1 cellular context compared by ENCODE assay signal in the genomic region with DNA sequence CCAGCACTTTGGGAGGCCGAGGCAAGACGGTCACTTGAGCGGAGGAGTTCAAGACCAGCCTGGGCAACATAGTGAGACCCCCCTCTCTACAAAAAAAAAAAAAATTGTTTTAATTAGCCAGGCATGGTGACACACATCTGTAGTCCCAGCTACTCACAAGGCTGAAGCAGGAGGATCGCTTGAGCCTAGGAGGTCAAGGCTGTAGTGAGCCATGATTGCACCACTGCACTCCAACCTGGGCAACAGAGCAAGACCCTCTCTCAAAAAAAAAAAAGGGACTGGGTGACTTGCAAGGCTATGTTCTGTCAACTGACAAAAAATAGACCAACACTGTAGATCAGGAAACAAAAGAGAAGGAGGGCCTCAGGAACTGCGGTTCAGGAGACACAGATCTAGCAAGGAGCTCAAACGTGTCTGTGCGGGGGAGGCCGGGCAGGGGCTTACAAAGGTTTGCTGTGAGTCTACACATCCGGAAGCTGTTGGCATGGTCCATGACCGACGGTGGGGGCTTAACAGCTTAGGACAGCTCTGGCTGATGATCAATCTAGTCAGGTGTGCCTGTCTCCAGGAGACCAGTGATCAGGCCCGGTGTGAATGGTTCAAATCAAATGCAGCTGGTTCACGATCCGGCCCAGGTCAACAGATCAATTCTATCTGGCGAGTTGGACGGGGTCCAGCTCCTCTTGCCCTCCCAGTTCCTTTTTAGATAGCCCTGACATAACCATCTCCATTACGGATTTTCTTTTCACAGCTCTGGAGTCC.
A peak's percentile ranks its signal among the peaks of the same experiment; 100 is the strongest.
TF ChIP-seq lines count a peak whose summit lies in the region.

No MANE protein-coding gene starts in this region.

TF ChIP-seq in GM12878, 131 proteins besides CTCF, POLR2A, EP300 and RAD21 (continued from another document):
- peak in 1 of 2 experiments; percentile 91; a peak in 2 of 3 replicates for TF ChIP-seq EGR1 (IDR thresholded peaks at IDR 0.05; ENCODE audit: borderline replicate concordance in 1 of 2, low read depth in 2 of 2, low read length in 2 of 2)
- 0 out of 2 replicates have a peak, but pooled peaks have one; percentile 33 for TF ChIP-seq MTA3 (IDR thresholded peaks at IDR 0.05; ENCODE audit: borderline replicate concordance, low read length)
- no peak for TF ChIP-seq ASH2L (IDR thresholded peaks at IDR 0.05; ENCODE audit: borderline replicate concordance, low read depth)
- 0 out of 2 replicates have a peak, but pooled peaks have one; percentile 12 for TF ChIP-seq YY1 (IDR thresholded peaks at IDR 0.05; ENCODE audit: low read depth, low read length)
- peak; percentile 68 for TF ChIP-seq RUNX3 (IDR thresholded peaks at IDR 0.05; ENCODE audit: low read length)
- TF ChIP-seq PAX5 (IDR thresholded peaks at IDR 0.05; ENCODE audit: borderline replicate concordance, low read depth, low read length) = peak; percentile 76; the same call in 1 of the 2 replicates
- TF ChIP-seq, protein P1, sequence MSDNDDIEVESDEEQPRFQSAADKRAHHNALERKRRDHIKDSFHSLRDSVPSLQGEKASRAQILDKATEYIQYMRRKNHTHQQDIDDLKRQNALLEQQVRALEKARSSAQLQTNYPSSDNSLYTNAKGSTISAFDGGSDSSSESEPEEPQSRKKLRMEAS (IDR thresholded peaks at IDR 0.05; ENCODE audit: low read depth, low read length) = no peak; the same call in 1 of the 2 replicates
- no peak for TF ChIP-seq MEF2A (IDR thresholded peaks at IDR 0.05; ENCODE audit: insufficient read depth, low read depth, low read length)
- TF ChIP-seq NFIC (IDR thresholded peaks at IDR 0.05; ENCODE audit: low read depth, low read length) = no peak
- TF ChIP-seq IKZF1 (conservative IDR thresholded peaks at IDR 0.05) = peak; percentile 25
- TF ChIP-seq, protein P2, sequence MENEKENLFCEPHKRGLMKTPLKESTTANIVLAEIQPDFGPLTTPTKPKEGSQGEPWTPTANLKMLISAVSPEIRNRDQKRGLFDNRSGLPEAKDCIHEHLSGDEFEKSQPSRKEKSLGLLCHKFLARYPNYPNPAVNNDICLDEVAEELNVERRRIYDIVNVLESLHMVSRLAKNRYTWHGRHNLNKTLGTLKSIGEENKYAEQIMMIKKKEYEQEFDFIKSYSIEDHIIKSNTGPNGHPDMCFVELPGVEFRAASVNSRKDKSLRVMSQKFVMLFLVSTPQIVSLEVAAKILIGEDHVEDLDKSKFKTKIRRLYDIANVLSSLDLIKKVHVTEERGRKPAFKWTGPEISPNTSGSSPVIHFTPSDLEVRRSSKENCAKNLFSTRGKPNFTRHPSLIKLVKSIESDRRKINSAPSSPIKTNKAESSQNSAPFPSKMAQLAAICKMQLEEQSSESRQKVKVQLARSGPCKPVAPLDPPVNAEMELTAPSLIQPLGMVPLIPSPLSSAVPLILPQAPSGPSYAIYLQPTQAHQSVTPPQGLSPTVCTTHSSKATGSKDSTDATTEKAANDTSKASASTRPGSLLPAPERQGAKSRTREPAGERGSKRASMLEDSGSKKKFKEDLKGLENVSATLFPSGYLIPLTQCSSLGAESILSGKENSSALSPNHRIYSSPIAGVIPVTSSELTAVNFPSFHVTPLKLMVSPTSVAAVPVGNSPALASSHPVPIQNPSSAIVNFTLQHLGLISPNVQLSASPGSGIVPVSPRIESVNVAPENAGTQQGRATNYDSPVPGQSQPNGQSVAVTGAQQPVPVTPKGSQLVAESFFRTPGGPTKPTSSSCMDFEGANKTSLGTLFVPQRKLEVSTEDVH (IDR thresholded peaks at IDR 0.05; ENCODE audit: low read depth, partially characterized antibody) = no peak
